1 cellular context compared by ENCODE assay signal in the genomic region with DNA sequence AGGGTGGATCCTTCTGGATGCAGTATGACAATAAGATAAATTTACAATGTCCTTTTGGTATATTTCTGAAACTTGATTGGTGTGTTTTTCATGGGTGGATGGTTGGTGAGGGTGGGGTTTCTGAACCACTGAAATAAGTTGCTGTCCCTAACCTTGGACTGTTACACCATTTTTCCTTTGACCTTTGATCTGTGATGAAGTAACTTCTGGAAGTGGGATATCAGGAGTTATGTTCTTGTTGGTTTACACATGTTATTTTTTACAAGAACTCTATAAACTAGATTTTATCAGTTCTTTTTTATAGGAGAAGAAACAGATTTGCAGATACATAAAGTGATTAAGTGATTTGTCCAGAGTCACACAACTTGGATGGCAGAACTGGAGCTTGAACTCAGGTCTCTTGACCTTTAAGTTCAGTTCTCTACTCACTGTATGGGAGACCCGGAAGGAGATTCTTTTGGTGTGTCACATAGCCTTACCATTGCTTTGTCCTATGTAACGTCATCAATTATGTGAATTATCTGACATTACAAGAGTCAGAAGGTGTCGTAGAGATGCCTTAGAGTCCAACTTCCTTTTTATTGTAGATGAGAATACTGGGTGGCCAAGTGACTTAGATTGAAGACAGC. TPM values are rescaled to one million over a fixed set of nuclear protein-coding genes. Genes with fewer than 3 reads are reported as not detected.
"Had no signal": no experiment of that assay in that cellular context is flagged by ENCODE, and none has a peak within 500 bp of the region (broad histone marks: within the 10 kb centered on the region; RNA-seq: fewer than 3 reads in every experiment).

No MANE protein-coding gene starts in this region.

RNA-seq across cellular contexts. Expression of gene GGT5, which starts 47.4 kb away (rescaled TPM):
- polyA plus RNA-seq: keratinocyte had no signal
